21 cellular contexts compared by ENCODE assay signal in the genomic region with DNA sequence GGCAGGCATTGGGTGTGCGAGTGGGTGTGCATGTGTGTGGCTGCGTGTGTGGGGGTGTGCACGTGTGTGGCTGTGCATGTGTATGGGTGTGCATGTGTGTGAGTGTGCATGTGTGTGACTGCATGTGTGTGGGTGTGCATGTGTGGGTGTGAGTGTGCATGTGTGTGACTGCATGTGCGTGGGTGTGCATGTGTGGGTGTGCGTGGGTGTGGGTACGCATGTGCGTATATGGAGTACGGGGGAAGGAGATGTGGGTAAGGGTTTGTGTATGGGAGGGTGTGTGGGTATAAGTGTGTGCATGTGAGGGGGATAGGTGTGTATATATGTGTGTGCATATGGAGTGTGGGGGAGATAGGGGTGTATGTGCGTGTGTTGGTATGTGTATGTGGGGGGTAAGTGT.
DNase-seq lines count a peak whose midpoint lies in the region; ATAC-seq, FAIRE-seq and TF ChIP-seq lines count a peak whose summit lies in the region.
"Had no signal": no experiment of that assay in that cellular context is flagged by ENCODE, and none has a peak within 500 bp of the region (broad histone marks: within the 10 kb centered on the region; RNA-seq: fewer than 3 reads in every experiment).

No MANE protein-coding gene starts in this region.

- H3K27ac ChIP-seq in HepG2 (ENCODE audit: extremely low read length, insufficient read depth, low read length), result no peak overlapping the region
- H3K27ac ChIP-seq: RWPE1, SJCRH30 had no signal

- H3K4me1 ChIP-seq in HepG2 (ENCODE audit: insufficient read depth, low read length), result no peaks in the 10 kb centered on the region
- H3K4me1 ChIP-seq: Caco-2, SJCRH30 had no signal

- TF ChIP-seq POLR2A in HepG2 (IDR thresholded peaks at IDR 0.05; ENCODE audit: insufficient read depth in 1 of 2, low read depth in 2 of 2, low read length in 2 of 2), result no peak

- WGBS in HepG2 (ENCODE audit: low lambda C conversion rate), result 82% methylated on average over 9 of the region's 9 CpGs

- intact Hi-C loops in HepG2 (cut with micrococcal nuclease; ENCODE audit: unreplicated experiment), result no loop called here

- no peaks in the 10 kb centered on the region for H3K27me3 Mint-ChIP-seq in activated naive CD8-positive, alpha-beta T cell
- H3K27me3 Mint-ChIP-seq in activated naive CD8-positive, alpha-beta T cell treated with anti-CD3 and anti-CD28 coated beads for 36 hours, result no peaks in the 10 kb centered on the region
- H3K27me3 Mint-ChIP-seq in stimulated activated memory B cell treated with anti-CD40 and anti-IgM and Interleukin-4, amounts not matched to agents 10 μg/mL and 1 μg/mL and 100 μg/mL, for 72 hours, result no peaks in the 10 kb centered on the region

- FAIRE-seq in HTR-8/SVneo (lab: Jason Lieb, UNC) (peak; percentile 48), HepG2 (lab: Jason Lieb, UNC) (no peak)
- FAIRE-seq: A204.1 had no signal

- H3K27ac Mint-ChIP-seq in activated naive CD8-positive, alpha-beta T cell, result peak overlapping the region; percentile 58
- no peak overlapping the region for H3K27ac Mint-ChIP-seq in activated naive CD8-positive, alpha-beta T cell treated with anti-CD3 and anti-CD28 coated beads for 36 hours
- H3K27ac Mint-ChIP-seq in stimulated activated memory B cell treated with anti-CD40 and anti-IgM and Interleukin-4, amounts not matched to agents 10 μg/mL and 1 μg/mL and 100 μg/mL, for 72 hours, result peak overlapping the region; percentile 11

- in situ Hi-C loops in HepG2 (cut with HindIII; ENCODE audit: extremely low pct_ligation_motif_present, low pct_unique_long_range_greater_than_20kb), result no loop called here

- no peak for TF ChIP-seq RAD21 in HepG2 (CRISPR knock-in tag; IDR thresholded peaks at IDR 0.05)

- H3K9me3 Mint-ChIP-seq in activated naive CD8-positive, alpha-beta T cell (ENCODE audit: low read depth), result peaks cover under 1% of the 10 kb centered on the region
- H3K9me3 Mint-ChIP-seq in activated naive CD8-positive, alpha-beta T cell treated with anti-CD3 and anti-CD28 coated beads for 36 hours, result peaks cover 4% of the 10 kb centered on the region
- peaks cover 3% of the 10 kb centered on the region for H3K9me3 Mint-ChIP-seq in stimulated activated memory B cell treated with anti-CD40 and anti-IgM and Interleukin-4, amounts not matched to agents 10 μg/mL and 1 μg/mL and 100 μg/mL, for 72 hours

- H2AFZ ChIP-seq in HepG2 (ENCODE audit: low read length), result no peak overlapping the region

- H3K36me3 ChIP-seq in HepG2 (replicated peaks in 1 of 2; ENCODE audit: control insufficient read depth in 1 of 2, insufficient read depth in 2 of 2, low read length in 2 of 2), result no peaks in the 10 kb centered on the region
- H3K36me3 ChIP-seq: SJCRH30 had no signal

- peaks cover 20% of the 10 kb centered on the region for H3K36me3 Mint-ChIP-seq in activated naive CD8-positive, alpha-beta T cell
- H3K36me3 Mint-ChIP-seq in activated naive CD8-positive, alpha-beta T cell treated with anti-CD3 and anti-CD28 coated beads for 36 hours, result peaks cover 37% of the 10 kb centered on the region
- H3K36me3 Mint-ChIP-seq in stimulated activated memory B cell treated with anti-CD40 and anti-IgM and Interleukin-4, amounts not matched to agents 10 μg/mL and 1 μg/mL and 100 μg/mL, for 72 hours, result no peaks in the 10 kb centered on the region

- no peaks in the 10 kb centered on the region for H3K27me3 ChIP-seq in HepG2 (ENCODE audit: control insufficient read depth in 1 of 2, insufficient read depth in 2 of 2, low read length in 2 of 2)
- H3K27me3 ChIP-seq: SJCRH30 had no signal

- POLR2A ChIA-PET in HepG2 (lab: Yijun Ruan, JAX), result no interaction called here

- no peaks in the 10 kb centered on the region for H3K79me2 ChIP-seq in HepG2 (ENCODE audit: insufficient read depth, low read length)

- no peak for DNase-seq in activated naive CD8-positive, alpha-beta T cell treated with anti-CD3 and anti-CD28 coated beads for 36 hours
- DNase-seq in HTR-8/SVneo (ENCODE audit: insufficient read length, low spot score) (no peak), HepG2 (ENCODE audit: low spot score) (no peak), SHP77 treated with DMSO at 0.1 percent for 48 hours (lab: John Stamatoyannopoulos, UW) (no peak)
- DNase-seq: Caco-2, KG1, NCI-H1048, NCI-H146, NCI-H2081, NCI-H510A, NCI-H774, PC-3, SJCRH30 had no signal

- no peaks in the 10 kb centered on the region for H4K20me1 ChIP-seq in HepG2 (ENCODE audit: insufficient read depth, low read length)

- TF ChIP-seq CTCF in HepG2 (CRISPR knock-in tag; IDR thresholded peaks at IDR 0.05), result no peak

- H3K4me3 ChIP-seq in HepG2 (replicated peaks in 1 of 3; ENCODE audit: insufficient read depth in 1 of 3, low read depth in 2 of 3, low read length in 3 of 3), result no peak overlapping the region
- H3K4me3 ChIP-seq: SJCRH30 had no signal

- ATAC-seq in HepG2 (no peak), GM18873 (IDR thresholded peaks at IDR 0.05; ENCODE audit: low FRiP score, unreplicated experiment) (no peak), GM19023 (IDR thresholded peaks at IDR 0.05; ENCODE audit: unreplicated experiment) (no peak)
- no peak for ATAC-seq in stimulated activated memory B cell treated with anti-CD40 and anti-IgM and Interleukin-4, amounts not matched to agents 10 μg/mL and 1 μg/mL and 100 μg/mL, for 72 hours
- ATAC-seq: HCT116, PC-3 had no signal

- BruUV-seq in HepG2 (replicated peaks; lab: Mats Ljungman, UMichigan), result no TSS peak

- H3K4me3 Mint-ChIP-seq in activated naive CD8-positive, alpha-beta T cell, result no peak overlapping the region
- H3K4me3 Mint-ChIP-seq in activated naive CD8-positive, alpha-beta T cell treated with anti-CD3 and anti-CD28 coated beads for 36 hours, result no peak overlapping the region
- H3K4me3 Mint-ChIP-seq in stimulated activated memory B cell treated with anti-CD40 and anti-IgM and Interleukin-4, amounts not matched to agents 10 μg/mL and 1 μg/mL and 100 μg/mL, for 72 hours, result no peak overlapping the region
- H3K4me3 Mint-ChIP-seq: CD14-positive monocyte had no signal

- CTCF ChIA-PET in HepG2 (lab: Yijun Ruan, JAX; ENCODE audit: low intra/inter-chr PET ratio, low total read pairs), result no interaction called here

- H3K4me2 ChIP-seq in HepG2 (ENCODE audit: low read depth, low read length), result no peak overlapping the region

- H3K9ac ChIP-seq in HepG2 (ENCODE audit: insufficient read depth, low read depth, low read length), result no peak overlapping the region

- peaks cover 72% of the 10 kb centered on the region for H3K4me1 Mint-ChIP-seq in activated naive CD8-positive, alpha-beta T cell (ENCODE audit: low read depth)
- H3K4me1 Mint-ChIP-seq in activated naive CD8-positive, alpha-beta T cell treated with anti-CD3 and anti-CD28 coated beads for 36 hours, result peaks cover 69% of the 10 kb centered on the region
- peaks cover 44% of the 10 kb centered on the region for H3K4me1 Mint-ChIP-seq in stimulated activated memory B cell treated with anti-CD40 and anti-IgM and Interleukin-4, amounts not matched to agents 10 μg/mL and 1 μg/mL and 100 μg/mL, for 72 hours

- TF ChIP-seq EP300 in HepG2 (IDR thresholded peaks at IDR 0.05; ENCODE audit: low read depth in 2 of 2, low read length in 2 of 2) (no peak), HepG2 (CRISPR knock-in tag; IDR thresholded peaks at IDR 0.05; ENCODE audit: borderline replicate concordance) (no peak)

- no peaks in the 10 kb centered on the region for H3K9me3 ChIP-seq in HepG2 (ENCODE audit: low read length)
- H3K9me3 ChIP-seq: Caco-2, SJCRH30 had no signal

TF ChIP-seq in HepG2, 621 proteins besides CTCF, POLR2A, EP300 and RAD21:
- TF ChIP-seq ZNF563 (CRISPR knock-in tag; IDR thresholded peaks at IDR 0.05) (no peak), MNT (IDR thresholded peaks at IDR 0.05) (peak; percentile 83)
